In the genomic region with DNA sequence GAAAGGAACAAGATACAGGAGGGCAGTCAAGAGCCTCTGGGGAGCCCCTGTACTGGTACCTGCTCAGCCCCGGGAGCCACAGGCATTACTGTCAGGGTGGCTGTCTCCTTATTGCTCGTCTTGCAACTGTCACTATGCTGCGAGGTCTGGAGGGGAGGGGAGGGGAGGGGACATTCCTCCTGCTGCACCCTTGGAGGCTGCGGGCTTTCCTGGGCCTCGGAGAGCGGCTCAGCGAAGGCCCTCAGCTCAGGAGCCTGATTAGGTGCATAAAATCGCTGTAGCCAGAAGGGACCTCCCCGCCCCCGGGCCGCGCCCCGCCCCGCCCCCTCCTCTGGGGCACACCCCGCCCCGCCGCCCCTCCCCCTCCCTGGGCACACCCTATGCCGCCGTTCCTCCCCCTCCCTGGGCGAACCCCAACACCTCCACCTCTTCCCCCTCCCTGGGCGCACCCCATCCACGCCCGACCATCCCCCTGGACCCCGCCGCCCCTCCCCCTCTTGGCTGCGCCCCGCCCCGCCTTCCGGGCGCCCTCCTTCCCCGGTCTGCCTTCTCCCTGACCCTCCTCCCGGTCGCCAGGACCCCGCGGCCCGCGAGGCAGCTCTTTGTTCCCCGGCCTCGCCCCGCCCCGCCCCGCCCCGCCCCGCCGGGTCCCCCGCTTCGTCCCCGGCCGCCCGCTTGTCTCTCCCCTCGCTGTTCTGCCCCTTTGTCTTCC, we compare ENCODE assay signal across 9 cellular contexts. TPM values are rescaled to one million over a fixed set of nuclear protein-coding genes. Genes with fewer than 3 reads are reported as not detected.
DNase-seq lines count a peak whose midpoint lies in the region; ATAC-seq lines count a peak whose summit lies in the region.
"Had no signal": no experiment of that assay in that cellular context is flagged by ENCODE, and none has a peak within 500 bp of the region (broad histone marks: within the 10 kb centered on the region; RNA-seq: fewer than 3 reads in every experiment).

No MANE protein-coding gene starts in this region.

- DNase-seq in DMS 273 (lab: John Stamatoyannopoulos, UW; ENCODE audit: unreplicated experiment): peak; percentile 57
- DNase-seq in DMS 273 treated with DMSO at 0.1 percent for 48 hours (lab: John Stamatoyannopoulos, UW): no peak
- peak; percentile 36 to 50 for DNase-seq in activated CD4-positive, alpha-beta T cell treated with anti-CD3 and anti-CD28 coated beads for 4 hours
- DNase-seq in stimulated activated naive CD4-positive, alpha-beta T cell (lab: John Stamatoyannopoulos, UW): peak; percentile 30 to 68 (median 62)

- no peak for ATAC-seq in HG03469 (IDR thresholded peaks at IDR 0.05; ENCODE audit: unreplicated experiment)
- no peak for ATAC-seq in HG03521 (IDR thresholded peaks at IDR 0.05; ENCODE audit: unreplicated experiment)

- 1 to 2% methylated on average over 32 to 39 of the region's 51 CpGs for WGBS in ectodermal cell, 2 experiments
- 0 to 4% methylated on average over 1 to 9 of the region's 51 CpGs for WGBS in mesodermal cell (ENCODE audit: insufficient coverage in 2 of 2), 2 experiments

- H3K4me3 ChIP-seq in ectodermal cell (ENCODE audit: insufficient read depth, low read depth, low read length) (peak overlapping the region; percentile 25), mesodermal cell (ENCODE audit: extremely low read depth, insufficient read depth, low read length, poor library complexity, severe bottlenecking) (peak overlapping the region; percentile 29)

- H3K36me3 ChIP-seq in ectodermal cell (ENCODE audit: control insufficient read depth, insufficient read depth, low read length) (no peaks in the 10 kb centered on the region), mesodermal cell (ENCODE audit: control insufficient read depth, insufficient read depth, low read length) (no peaks in the 10 kb centered on the region)

- H3K27me3 ChIP-seq in ectodermal cell (ENCODE audit: control insufficient read depth, insufficient read depth, low read length, poor library complexity, severe bottlenecking): no peaks in the 10 kb centered on the region

- H3K9me3 ChIP-seq in ectodermal cell (ENCODE audit: control insufficient read depth, low read length) (no peaks in the 10 kb centered on the region), mesodermal cell (ENCODE audit: control insufficient read depth, low read length) (no peaks in the 10 kb centered on the region)

- H3K27ac ChIP-seq in ectodermal cell (ENCODE audit: insufficient read depth, low read depth, low read length, poor library complexity, severe bottlenecking): peak overlapping the region; percentile 90
- no peak overlapping the region for H3K27ac ChIP-seq in mesodermal cell (ENCODE audit: low read depth, low read length, severe bottlenecking)
- H3K27ac ChIP-seq: 22Rv1 had no signal

- peaks cover 71% of the 10 kb centered on the region for H3K4me1 ChIP-seq in ectodermal cell (ENCODE audit: control insufficient read depth, insufficient read depth, low read length)
- peaks cover 23% of the 10 kb centered on the region for H3K4me1 ChIP-seq in mesodermal cell (ENCODE audit: control insufficient read depth, insufficient read depth, low read length, poor library complexity, severe bottlenecking)

RNA-seq across cellular contexts. Expression of a gene that starts 35.5 kb away (rescaled TPM):
- 131 TPM for polyA plus RNA-seq in ectodermal cell (2013, experiment 1 of 4)
- polyA plus RNA-seq in ectodermal cell (2013, experiment 2 of 4): 172 TPM
- polyA plus RNA-seq in ectodermal cell (2013, experiment 3 of 4): 107 TPM
- 120 TPM for polyA plus RNA-seq in ectodermal cell (2013, experiment 4 of 4)
- 32.7 TPM for polyA plus RNA-seq in mesodermal cell (2013, experiment 1 of 2)
- polyA plus RNA-seq in mesodermal cell (2013, experiment 2 of 2): 28.1 TPM
